In the genomic region with DNA sequence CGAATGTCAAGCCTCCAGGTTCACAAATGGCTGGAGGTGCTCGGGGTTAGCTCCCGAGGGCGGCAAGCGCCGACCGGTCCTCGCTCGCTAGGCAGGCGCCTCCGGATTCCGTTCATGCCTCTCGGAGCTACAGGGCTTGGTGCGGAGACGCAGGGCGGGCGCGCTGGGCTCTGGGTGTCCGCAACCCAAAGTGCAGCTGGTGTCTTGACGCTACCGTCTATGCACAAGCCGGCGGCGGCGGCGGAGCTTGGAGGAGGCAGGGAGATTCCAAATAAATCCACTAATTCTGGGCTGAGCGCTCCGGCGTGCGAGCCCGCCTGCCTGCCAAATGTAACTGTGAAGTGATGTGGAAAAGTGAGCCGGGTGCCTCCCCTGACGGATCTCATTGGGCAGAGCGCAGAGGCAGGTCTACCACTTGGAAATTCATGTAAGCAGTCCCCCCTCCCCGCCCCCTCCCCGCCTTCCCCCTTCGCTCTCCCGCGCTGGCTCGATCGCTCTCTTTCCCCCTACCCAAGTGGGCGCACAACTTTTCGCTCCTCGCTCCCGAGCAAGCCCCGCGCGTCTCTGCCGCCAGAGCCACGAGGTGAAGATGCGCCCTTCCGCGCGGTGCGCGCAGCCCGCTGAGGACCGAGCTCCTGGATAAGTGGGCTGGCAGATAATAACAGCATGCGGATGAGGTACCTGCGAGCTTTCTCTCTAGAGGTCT, we compare ENCODE assay signal across 9 cellular contexts. TPM values are rescaled to one million over a fixed set of nuclear protein-coding genes. Genes with fewer than 3 reads are reported as not detected.
A peak's percentile ranks its signal among the peaks of the same experiment; 100 is the strongest.
DNase-seq lines count a peak whose midpoint lies in the region; ATAC-seq and TF ChIP-seq lines count a peak whose summit lies in the region.
"Had no signal": no experiment of that assay in that cellular context is flagged by ENCODE, and none has a peak within 500 bp of the region (broad histone marks: within the 10 kb centered on the region; RNA-seq: fewer than 3 reads in every experiment).

A gene with protein sequence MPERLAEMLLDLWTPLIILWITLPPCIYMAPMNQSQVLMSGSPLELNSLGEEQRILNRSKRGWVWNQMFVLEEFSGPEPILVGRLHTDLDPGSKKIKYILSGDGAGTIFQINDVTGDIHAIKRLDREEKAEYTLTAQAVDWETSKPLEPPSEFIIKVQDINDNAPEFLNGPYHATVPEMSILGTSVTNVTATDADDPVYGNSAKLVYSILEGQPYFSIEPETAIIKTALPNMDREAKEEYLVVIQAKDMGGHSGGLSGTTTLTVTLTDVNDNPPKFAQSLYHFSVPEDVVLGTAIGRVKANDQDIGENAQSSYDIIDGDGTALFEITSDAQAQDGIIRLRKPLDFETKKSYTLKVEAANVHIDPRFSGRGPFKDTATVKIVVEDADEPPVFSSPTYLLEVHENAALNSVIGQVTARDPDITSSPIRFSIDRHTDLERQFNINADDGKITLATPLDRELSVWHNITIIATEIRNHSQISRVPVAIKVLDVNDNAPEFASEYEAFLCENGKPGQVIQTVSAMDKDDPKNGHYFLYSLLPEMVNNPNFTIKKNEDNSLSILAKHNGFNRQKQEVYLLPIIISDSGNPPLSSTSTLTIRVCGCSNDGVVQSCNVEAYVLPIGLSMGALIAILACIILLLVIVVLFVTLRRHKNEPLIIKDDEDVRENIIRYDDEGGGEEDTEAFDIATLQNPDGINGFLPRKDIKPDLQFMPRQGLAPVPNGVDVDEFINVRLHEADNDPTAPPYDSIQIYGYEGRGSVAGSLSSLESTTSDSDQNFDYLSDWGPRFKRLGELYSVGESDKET (minus strand): TSS at position 338 of the 706 bp plus-strand sequence. CDS start 15,035 bp downstream, outside the sequence.

- H4K20me1 ChIP-seq in SK-N-SH (ENCODE audit: insufficient read depth) (no peaks in the 10 kb centered on the region), MM.1S (ENCODE audit: insufficient read depth, low read length) (no peaks in the 10 kb centered on the region)

- TF ChIP-seq RAD21 in SK-N-SH (IDR thresholded peaks at IDR 0.05; ENCODE audit: low read length), result no peak

- H3K4me1 ChIP-seq in SK-N-SH (ENCODE audit: control insufficient read depth in 1 of 2, insufficient read depth in 2 of 2, low read depth in 1 of 2, low read length in 1 of 2) (peaks cover 0 to 3% of the 10 kb centered on the region in 2 experiments; a peak in 1 of 4 replicates), upper lobe of left lung (peaks cover 0 to 26% (median 15%) of the 10 kb centered on the region in 4 donors), MM.1S (ENCODE audit: low read length) (no peaks in the 10 kb centered on the region)

- no peak within 1 kb of the TSS for H3K27ac Mint-ChIP-seq in mesothelial cell of epicardium
- H3K27ac Mint-ChIP-seq: activated naive CD8-positive, alpha-beta T cell had no signal

- H3K4me2 ChIP-seq in SK-N-SH (peak within 1 kb of the TSS; percentile 68), MM.1S (ENCODE audit: low read depth, low read length) (no peak within 1 kb of the TSS)

- no peaks in the 10 kb centered on the region for H3K9me3 ChIP-seq in SK-N-SH
- no peaks in the 10 kb centered on the region for H3K9me3 ChIP-seq in upper lobe of left lung
- no peaks in the 10 kb centered on the region for H3K9me3 ChIP-seq in MM.1S (replicated peaks; ENCODE audit: insufficient read depth, low read length)

- H3K9ac ChIP-seq in SK-N-SH (no peak within 1 kb of the TSS), MM.1S (ENCODE audit: low read length) (no peak within 1 kb of the TSS)

- TF ChIP-seq CTCF in SK-N-SH (IDR thresholded peaks at IDR 0.05), result no peak
- no peak for TF ChIP-seq CTCF in coronary artery (IDR thresholded peaks at IDR 0.05)
- no peak for TF ChIP-seq CTCF in mesothelial cell of epicardium (IDR thresholded peaks at IDR 0.05; ENCODE audit: unreplicated experiment)
- no peak for TF ChIP-seq CTCF in upper lobe of left lung (IDR thresholded peaks at IDR 0.05)
- no peak for TF ChIP-seq CTCF in MM.1S (IDR thresholded peaks at IDR 0.05; ENCODE audit: low read length)

- H3K36me3 Mint-ChIP-seq in mesothelial cell of epicardium, result no peaks in the 10 kb centered on the region
- H3K36me3 Mint-ChIP-seq: activated naive CD8-positive, alpha-beta T cell had no signal

- H3K27me3 ChIP-seq in SK-N-SH (ENCODE audit: insufficient read depth) (peaks cover 40% of the 10 kb centered on the region), upper lobe of left lung (peaks cover 0 to 24% (median 9%) of the 10 kb centered on the region in 4 donors), MM.1S (replicated peaks; ENCODE audit: insufficient read depth, low read length) (no peaks in the 10 kb centered on the region)

- H3K27me3 Mint-ChIP-seq in mesothelial cell of epicardium (ENCODE audit: low read depth), result peaks cover 92% of the 10 kb centered on the region

- no peak within 1 kb of the TSS for H2AFZ ChIP-seq in SK-N-SH (ENCODE audit: low read depth)
- H2AFZ ChIP-seq in MM.1S (ENCODE audit: low read length), result no peak within 1 kb of the TSS

- H3F3A ChIP-seq in SK-N-SH (replicated peaks; ENCODE audit: insufficient read depth), result no peaks in the 10 kb centered on the region
- no peaks in the 10 kb centered on the region for H3F3A ChIP-seq in MM.1S (ENCODE audit: insufficient read depth, low read length)

- H3K9me2 ChIP-seq in SK-N-SH (no peaks in the 10 kb centered on the region), MM.1S (replicated peaks; ENCODE audit: insufficient read depth, low read length) (no peaks in the 10 kb centered on the region)

- POLR2A ChIA-PET in SK-N-SH (lab: Yijun Ruan, JAX), result no interaction called here

- H3K36me3 ChIP-seq in SK-N-SH (replicated peaks in 1 of 2; ENCODE audit: control insufficient read depth in 1 of 2, insufficient read depth in 2 of 2, low read length in 1 of 2) (no peaks in the 10 kb centered on the region), upper lobe of left lung (no peaks in the 10 kb centered on the region), MM.1S (replicated peaks; ENCODE audit: insufficient read depth, low read length) (no peaks in the 10 kb centered on the region)

- CTCF ChIA-PET in SK-N-SH (lab: Yijun Ruan, JAX), result interaction anchor here (0.8 to 0.9 kb wide), 2 partner anchors 11 to 1254 kb away, joined by 3 read pairs; no protein-coding TSS in a partner anchor

- TF ChIP-seq POLR2A in upper lobe of left lung (IDR thresholded peaks at IDR 0.05), result no peak

- DNase-seq in SK-N-SH, result peak; percentile 22
- DNase-seq in coronary artery (ENCODE audit: low spot score), result no peak
- peak; percentile 35 to 70 for DNase-seq in mesothelial cell of epicardium (ENCODE audit: low spot score in 2 of 2, unreplicated experiment in 2 of 2)
- DNase-seq in upper lobe of left lung, result peak in 1 of 2 donors; percentile 85
- DNase-seq in stimulated activated CD4-positive, alpha-beta T cell treated with anti-CD3 and anti-CD28 coated beads, Interleukin-15, amount 100 ng/mL, for 24 hours, result no peak
- no peak for DNase-seq in HUDEP-2 (lab: John Stamatoyannopoulos, UW; ENCODE audit: unreplicated experiment in 76 of 76)
- no peak for DNase-seq in MM.1S

- TF ChIP-seq EP300 in SK-N-SH (IDR thresholded peaks at IDR 0.05; ENCODE audit: borderline replicate concordance in 1 of 2, low read depth in 1 of 2, low read length in 1 of 2) (no peak), upper lobe of left lung (IDR thresholded peaks at IDR 0.05) (no peak)

- peak within 1 kb of the TSS in 1 of 2 experiments; percentile 31; a peak in 3 of 4 replicates for H3K4me3 ChIP-seq in SK-N-SH (ENCODE audit: low read depth in 2 of 2, low read length in 1 of 2)
- peak within 1 kb of the TSS; percentile 59 for H3K4me3 ChIP-seq in coronary artery
- H3K4me3 ChIP-seq in upper lobe of left lung, result peak within 1 kb of the TSS in 3 of 4 donors; percentile 22 to 45 (median 26)
- H3K4me3 ChIP-seq in MM.1S (ENCODE audit: low read length), result no peak within 1 kb of the TSS

- H3K79me2 ChIP-seq in SK-N-SH (ENCODE audit: insufficient read depth), result no peaks in the 10 kb centered on the region
- no peaks in the 10 kb centered on the region for H3K79me2 ChIP-seq in MM.1S (ENCODE audit: low read length)

- H3K4me1 Mint-ChIP-seq in mesothelial cell of epicardium, result peaks cover 41% of the 10 kb centered on the region

- ATAC-seq in SK-N-SH treated with all-trans-retinoic acid at 6 μM for 48 hours (no peak), upper lobe of left lung (ENCODE audit: low FRiP score in 2 of 2) (peak; percentile 55 to 56)

- peak within 1 kb of the TSS; percentile 80 for H3K4me3 Mint-ChIP-seq in mesothelial cell of epicardium
- H3K4me3 Mint-ChIP-seq: activated naive CD8-positive, alpha-beta T cell had no signal

- H3K9me3 Mint-ChIP-seq in mesothelial cell of epicardium, result no peaks in the 10 kb centered on the region

- H3K27ac ChIP-seq in SK-N-SH (ENCODE audit: low read depth in 2 of 2, low read length in 1 of 2), result no peak within 1 kb of the TSS
- H3K27ac ChIP-seq in coronary artery, result no peak within 1 kb of the TSS
- H3K27ac ChIP-seq in upper lobe of left lung, result no peak within 1 kb of the TSS
- no peak within 1 kb of the TSS for H3K27ac ChIP-seq in MM.1S (ENCODE audit: low read length)

- 10% methylated on average over 37 of the region's 60 CpGs for WGBS in SK-N-SH (ENCODE audit: low lambda C conversion rate)
- WGBS in upper lobe of left lung, 2 donors, result 0 to 9% methylated on average over 2 to 34 of the region's 60 CpGs

TF ChIP-seq in SK-N-SH, 30 proteins besides CTCF, POLR2A, EP300 and RAD21 (continues in another document):
- TF ChIP-seq YY1 (IDR thresholded peaks at IDR 0.05; ENCODE audit: low read depth) (no peak), GATA2 (CRISPR knock-in tag; IDR thresholded peaks at IDR 0.05) (no peak)

TF ChIP-seq in SK-N-SH treated with all-trans-retinoic acid at 6 μM for 48 hours, 23 proteins besides CTCF, POLR2A, EP300 and RAD21 (continues in another document):
- TF ChIP-seq ESRRG (CRISPR knock-in tag; IDR thresholded peaks at IDR 0.05) (no peak), ZNF8 (CRISPR knock-in tag; IDR thresholded peaks at IDR 0.05) (no peak), TCF4 (CRISPR knock-in tag; IDR thresholded peaks at IDR 0.05; ENCODE audit: borderline replicate concordance) (no peak), ZC3H10 (CRISPR knock-in tag; IDR thresholded peaks at IDR 0.05) (no peak), ZNF70 (CRISPR knock-in tag; IDR thresholded peaks at IDR 0.05) (no peak)
- TF ChIP-seq, protein P1, sequence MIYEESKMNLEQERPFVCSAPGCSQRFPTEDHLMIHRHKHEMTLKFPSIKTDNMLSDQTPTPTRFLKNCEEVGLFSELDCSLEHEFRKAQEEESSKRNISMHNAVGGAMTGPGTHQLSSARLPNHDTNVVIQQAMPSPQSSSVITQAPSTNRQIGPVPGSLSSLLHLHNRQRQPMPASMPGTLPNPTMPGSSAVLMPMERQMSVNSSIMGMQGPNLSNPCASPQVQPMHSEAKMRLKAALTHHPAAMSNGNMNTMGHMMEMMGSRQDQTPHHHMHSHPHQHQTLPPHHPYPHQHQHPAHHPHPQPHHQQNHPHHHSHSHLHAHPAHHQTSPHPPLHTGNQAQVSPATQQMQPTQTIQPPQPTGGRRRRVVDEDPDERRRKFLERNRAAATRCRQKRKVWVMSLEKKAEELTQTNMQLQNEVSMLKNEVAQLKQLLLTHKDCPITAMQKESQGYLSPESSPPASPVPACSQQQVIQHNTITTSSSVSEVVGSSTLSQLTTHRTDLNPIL (CRISPR knock-in tag; IDR thresholded peaks at IDR 0.05; ENCODE audit: low read depth), result no peak

RNA-seq across cellular contexts. Expression of the gene that starts here (rescaled TPM):
- 0.05 TPM in 1 of 2 replicates, not detected in the other for polyA plus RNA-seq in SK-N-SH (2012; rRNA removed)
- not detected in 2 replicates for polyA plus RNA-seq in SK-N-SH (2012; cell fraction: cytosol; rRNA removed)
- polyA plus RNA-seq in SK-N-SH (2012; cell fraction: nucleus; rRNA removed), result not detected in 2 replicates
- total RNA-seq in mesothelial cell of epicardium (18.8 to 22.6 TPM (median 20.2 TPM) in 3 replicates), upper lobe of left lung (1 to 10 TPM in 1 of 6 donors, under 1 TPM in 4, not detected in 1; 0.10 to 1.8 (median 0.31) TPM)

Comparison
In these comparisons a context has a peak if more than half of its experiments do, and no peak if none do; other contexts are left out.
1. Peak in DNase-seq and H3K4me2 ChIP-seq in SK-N-SH; RNA of the gene not detected or under 1 TPM.
2. DNase-seq: peak in mesothelial cell of epicardium (2 of 2); none in coronary artery (single experiment), stimulated activated CD4-positive, alpha-beta T cell treated with anti-CD3 and anti-CD28 coated beads, Interleukin-15, amount 100 ng/mL, for 24 hours (single experiment), HUDEP-2 (0 of 76) and MM.1S (single experiment).